In genomic region chr6:116278478-116278822, GRCh38 we compare ENCODE assay signal across 8 cellular contexts.
A peak's percentile ranks its signal among the peaks of the same experiment; 100 is the strongest.
DNase-seq lines count a peak whose midpoint lies in the region; ATAC-seq and TF ChIP-seq lines count a peak whose summit lies in the region.

No MANE protein-coding gene starts in this region.

- peaks cover 48% of the 10 kb centered on the region for H3K4me1 Mint-ChIP-seq in dendritic cell treated with granulocyte-macrophage colony-stimulating factor and Interleukin-4, amounts not matched to agents 40 ng/mL and 50 ng/mL, for 4 days (ENCODE audit: low read depth)
- peaks cover 67% of the 10 kb centered on the region for H3K4me1 Mint-ChIP-seq in nephron progenitor cell

- peak overlapping the region; percentile 91 for H3K4me3 Mint-ChIP-seq in dendritic cell treated with granulocyte-macrophage colony-stimulating factor and Interleukin-4, amounts not matched to agents 40 ng/mL and 50 ng/mL, for 4 days
- peak overlapping the region; percentile 95 for H3K4me3 Mint-ChIP-seq in nephron progenitor cell

- H3K9me2 ChIP-seq in MM.1S (replicated peaks; ENCODE audit: insufficient read depth, low read length): no peaks in the 10 kb centered on the region

- ATAC-seq in HG03378 (IDR thresholded peaks at IDR 0.05; ENCODE audit: unreplicated experiment): no peak
- ATAC-seq in GM18519 (IDR thresholded peaks at IDR 0.05; ENCODE audit: low FRiP score, unreplicated experiment): no peak

- H3K9me3 ChIP-seq in BLaER1 treated with 17β-estradiol and CSF1 and Interleukin-3, amounts not matched to agents 10 nM and 100 nM (replicated peaks in 1 of 11): no peaks in the 10 kb centered on the region
- H3K9me3 ChIP-seq in MM.1S (replicated peaks; ENCODE audit: insufficient read depth, low read length): no peaks in the 10 kb centered on the region

- H3K27me3 ChIP-seq in BLaER1 treated with 17β-estradiol and CSF1 and Interleukin-3, amounts not matched to agents 10 nM and 100 nM: no peaks in the 10 kb centered on the region
- no peaks in the 10 kb centered on the region for H3K27me3 ChIP-seq in MM.1S (replicated peaks; ENCODE audit: insufficient read depth, low read length)

- H3K27me3 Mint-ChIP-seq in dendritic cell treated with granulocyte-macrophage colony-stimulating factor and Interleukin-4, amounts not matched to agents 40 ng/mL and 50 ng/mL, for 4 days: no peaks in the 10 kb centered on the region
- no peaks in the 10 kb centered on the region for H3K27me3 Mint-ChIP-seq in nephron progenitor cell (ENCODE audit: low read depth, poor library complexity)

- H3K4me2 ChIP-seq in BLaER1 treated with 17β-estradiol and CSF1 and Interleukin-3, amounts not matched to agents 10 nM and 100 nM: peak overlapping the region; percentile 84 to 100 (median 97)
- peak overlapping the region; percentile 87 for H3K4me2 ChIP-seq in MM.1S (ENCODE audit: low read depth, low read length)

- peaks cover 49% of the 10 kb centered on the region for H3K36me3 Mint-ChIP-seq in dendritic cell treated with granulocyte-macrophage colony-stimulating factor and Interleukin-4, amounts not matched to agents 40 ng/mL and 50 ng/mL, for 4 days (ENCODE audit: low read depth)
- H3K36me3 Mint-ChIP-seq in nephron progenitor cell (ENCODE audit: low read depth): peaks cover 45% of the 10 kb centered on the region

- H4K20me1 ChIP-seq in BLaER1 treated with 17β-estradiol and CSF1 and Interleukin-3, amounts not matched to agents 10 nM and 100 nM: peaks cover 42 to 57% (median 52%) of the 10 kb centered on the region in 11 experiments; a peak in 21 of 22 replicates
- H4K20me1 ChIP-seq in MM.1S (ENCODE audit: insufficient read depth, low read length): no peaks in the 10 kb centered on the region; the same call in 1 of the 2 replicates

- H3K4me1 ChIP-seq in BLaER1 treated with 17β-estradiol and CSF1 and Interleukin-3, amounts not matched to agents 10 nM and 100 nM: peaks cover 42 to 66% (median 51%) of the 10 kb centered on the region in 10 experiments
- peaks cover 24% of the 10 kb centered on the region for H3K4me1 ChIP-seq in MM.1S (ENCODE audit: low read length)

- peak overlapping the region; percentile 85 to 97 (median 96); a peak in 19 of 22 replicates for H3K27ac ChIP-seq in BLaER1 treated with 17β-estradiol and CSF1 and Interleukin-3, amounts not matched to agents 10 nM and 100 nM
- peak overlapping the region; percentile 99; the same call in 1 of the 2 replicates for H3K27ac ChIP-seq in MM.1S (ENCODE audit: low read length)

- peaks cover 51% of the 10 kb centered on the region for H3K79me2 ChIP-seq in MM.1S (ENCODE audit: low read length)

- peak overlapping the region; percentile 72 to 97 (median 91) for H3K4me3 ChIP-seq in BLaER1 treated with 17β-estradiol and CSF1 and Interleukin-3, amounts not matched to agents 10 nM and 100 nM
- peak overlapping the region; percentile 99 for H3K4me3 ChIP-seq in MM.1S (ENCODE audit: low read length)

- DNase-seq in MM.1S (no peak), nephron progenitor cell (no peak), inferior parietal cortex (ENCODE audit: extremely low spot score) (no peak)
- DNase-seq in stimulated activated CD8-positive, alpha-beta memory T cell treated with anti-CD3 and anti-CD28 coated beads, Interleukin-4, amount 100 ng/mL, for 48 hours: no peak

- H3K9ac ChIP-seq in BLaER1 treated with 17β-estradiol and CSF1 and Interleukin-3, amounts not matched to agents 10 nM and 100 nM: peak overlapping the region; percentile 91 to 98 (median 96)
- H3K9ac ChIP-seq in MM.1S (ENCODE audit: low read length): peak overlapping the region; percentile 99

- H3K9me3 Mint-ChIP-seq in dendritic cell treated with granulocyte-macrophage colony-stimulating factor and Interleukin-4, amounts not matched to agents 40 ng/mL and 50 ng/mL, for 4 days: no peaks in the 10 kb centered on the region
- no peaks in the 10 kb centered on the region for H3K9me3 Mint-ChIP-seq in nephron progenitor cell

- no peak overlapping the region for H2AFZ ChIP-seq in MM.1S (ENCODE audit: low read length)

- H3K36me3 ChIP-seq in BLaER1 treated with 17β-estradiol and CSF1 and Interleukin-3, amounts not matched to agents 10 nM and 100 nM: peaks cover 12 to 52% (median 27%) of the 10 kb centered on the region in 11 experiments
- no peaks in the 10 kb centered on the region; the same call in 1 of the 2 replicates for H3K36me3 ChIP-seq in MM.1S (replicated peaks; ENCODE audit: insufficient read depth, low read length)

- intact Hi-C loops in dendritic cell treated with granulocyte-macrophage colony-stimulating factor and Interleukin-4, amounts not matched to agents 40 ng/mL and 50 ng/mL, for 4 days (cut with micrococcal nuclease): loop anchor here (2.0 to 5.0 kb wide), 2 partner anchors 129 to 292 kb away; partner anchors contain the start of gene RWDD1

- peaks cover 13% of the 10 kb centered on the region for H3F3A ChIP-seq in MM.1S (ENCODE audit: insufficient read depth, low read length)

- peak overlapping the region; percentile 91 for H3K27ac Mint-ChIP-seq in dendritic cell treated with granulocyte-macrophage colony-stimulating factor and Interleukin-4, amounts not matched to agents 40 ng/mL and 50 ng/mL, for 4 days
- peak overlapping the region; percentile 100 for H3K27ac Mint-ChIP-seq in nephron progenitor cell

- TF ChIP-seq CTCF in MM.1S (IDR thresholded peaks at IDR 0.05; ENCODE audit: low read length): no peak
- no peak for TF ChIP-seq CTCF in nephron progenitor cell (IDR thresholded peaks at IDR 0.05)
